In the genomic region with DNA sequence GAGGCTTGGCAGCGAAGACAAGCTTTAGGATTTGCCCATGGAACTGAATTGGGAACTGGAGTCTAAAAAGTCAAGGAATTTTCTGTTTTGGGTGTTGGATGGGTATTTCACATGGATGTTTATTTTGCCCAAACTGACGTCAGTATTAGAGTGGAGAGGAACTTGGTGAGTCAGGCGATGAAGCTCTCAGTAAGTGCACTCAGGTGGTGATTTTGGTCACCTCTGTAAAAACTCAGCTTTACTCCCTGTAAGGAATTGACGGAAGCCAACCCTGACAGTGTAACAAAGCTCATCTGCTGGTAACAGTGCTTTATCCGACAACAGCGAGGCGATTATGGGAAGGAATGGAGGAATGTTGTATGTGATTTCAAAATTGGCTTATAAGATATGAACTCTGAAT, we compare ENCODE assay signal across 1 cellular context.
TF ChIP-seq lines count a peak whose summit lies in the region.

No MANE protein-coding gene starts in this region.

TF ChIP-seq in H1, 55 proteins besides CTCF, POLR2A, EP300 and RAD21 (continued from another document):
- TF ChIP-seq SP1 (IDR thresholded peaks at IDR 0.05; ENCODE audit: low read depth, low read length) (no peak), SP2 (IDR thresholded peaks at IDR 0.05; ENCODE audit: low read length) (no peak)
- TF ChIP-seq, protein P1, sequence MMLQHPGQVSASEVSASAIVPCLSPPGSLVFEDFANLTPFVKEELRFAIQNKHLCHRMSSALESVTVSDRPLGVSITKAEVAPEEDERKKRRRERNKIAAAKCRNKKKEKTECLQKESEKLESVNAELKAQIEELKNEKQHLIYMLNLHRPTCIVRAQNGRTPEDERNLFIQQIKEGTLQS (IDR thresholded peaks at IDR 0.05; ENCODE audit: insufficient read depth, low read depth, low read length): no peak
